24 cellular contexts compared by ENCODE assay signal in genomic region chr21:43954896-43955295, GRCh38.
"Had no signal": no experiment of that assay in that cellular context is flagged by ENCODE, and none has a peak within 500 bp of the region (broad histone marks: within the 10 kb centered on the region; RNA-seq: fewer than 3 reads in every experiment).

No MANE protein-coding gene starts in this region.

- ATAC-seq: naive thymus-derived CD8-positive, alpha-beta T cell; natural killer cell treated with Interleukin-12 subunit alpha and Interleukin-12 subunit beta and Interleukin-15 and Interleukin-18, amount 100 ng/mL, for 72 hours; right lobe of liver; stimulated activated effector memory CD8-positive, alpha-beta T cell treated with anti-CD3 and anti-CD28 coated beads, Interleukin-12 subunit alpha, Interleukin-12 subunit beta, amount 100 ng/mL, for 72 hours; stimulated activated naive B cell treated with anti-CD40 and anti-IgM and Interleukin-4, amounts not matched to agents 10 μg/mL and 1 μg/mL and 100 μg/mL, for 72 hours had no signal

- H3K27me3 ChIP-seq: ovary, right lobe of liver, sigmoid colon, stomach, thyroid gland, tibial nerve, upper lobe of left lung, vagina had no signal

- H3K27ac ChIP-seq: ovary, parathyroid adenoma, psoas muscle, right lobe of liver, sigmoid colon, stomach, thoracic aorta, thyroid gland, tibial nerve, upper lobe of left lung, vagina had no signal

- H2AFZ ChIP-seq: parathyroid adenoma had no signal

- H3K9me3 ChIP-seq: ovary, psoas muscle, right lobe of liver, sigmoid colon, stomach, thoracic aorta, thyroid gland, tibial nerve, upper lobe of left lung, vagina had no signal

- H3K4me3 ChIP-seq: ovary, psoas muscle, right lobe of liver, sigmoid colon, stomach, thoracic aorta, thyroid gland, tibial nerve, upper lobe of left lung, vagina had no signal

- H3K9ac ChIP-seq: parathyroid adenoma had no signal

- H3K4me1 ChIP-seq: vagina had no signal

- H3K36me3 ChIP-seq: ovary had no signal

- DNase-seq: naive thymus-derived CD8-positive, alpha-beta T cell; nephron progenitor cell; occipital lobe; ovary; posterior cingulate gyrus; right lobe of liver; sigmoid colon; small intestine; stimulated activated CD4-positive, alpha-beta T cell treated with anti-CD3 and anti-CD28 coated beads, Interleukin-15, amount 100 ng/mL, for 24 hours; stimulated activated CD4-positive, alpha-beta T cell treated with anti-CD3 and anti-CD28 coated beads, Interleukin-2, amount 100 ng/mL, for 24 hours; stimulated activated CD4-positive, alpha-beta T cell treated with anti-CD3 and anti-CD28 coated beads, Interleukin-2, amount 100 ng/mL, for 48 hours; stimulated activated CD4-positive, alpha-beta T cell treated with anti-CD3 and anti-CD28 coated beads, Interleukin-4, amount 100 ng/mL, for 24 hours; stimulated activated naive B cell treated with anti-CD40 and anti-IgM and Interleukin-4, amounts not matched to agents 10 μg/mL and 1 μg/mL and 100 μg/mL, for 72 hours; stimulated activated naive CD4-positive, alpha-beta T cell treated with Interleukin-2 at 50 U/mL for 16 hours; stomach; thyroid gland had no signal
